In the genomic region with DNA sequence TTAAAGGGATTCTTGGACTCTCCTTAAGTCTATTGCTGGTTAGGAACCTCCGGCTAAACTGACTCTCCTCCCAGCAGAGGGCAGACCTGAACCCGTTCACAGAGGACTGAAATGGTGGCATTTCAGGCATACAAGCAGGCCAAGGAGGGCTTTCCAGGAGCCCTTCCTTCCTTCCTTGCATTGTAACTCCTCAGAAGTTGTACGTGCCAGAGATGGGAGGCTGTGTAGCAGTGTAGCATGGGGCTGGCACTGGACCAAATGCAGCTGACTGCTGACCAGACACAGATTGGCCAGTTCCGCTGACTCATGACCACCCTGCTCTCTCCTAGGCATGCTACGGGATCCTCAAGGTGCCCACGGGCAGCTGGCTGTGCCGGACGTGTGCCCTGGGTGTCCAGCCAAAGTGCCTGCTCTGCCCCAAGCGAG, we compare ENCODE assay signal across 8 cellular contexts. TPM values are rescaled to one million over a fixed set of nuclear protein-coding genes. Genes with fewer than 3 reads are reported as not detected.
DNase-seq lines count a peak whose midpoint lies in the region; ATAC-seq and TF ChIP-seq lines count a peak whose summit lies in the region.

No MANE protein-coding gene starts in this region.

- H2AFZ ChIP-seq in H9 (ENCODE audit: low read length): no peak overlapping the region

- no peak overlapping the region for H2BK5ac ChIP-seq in H9 (ENCODE audit: insufficient read length, low read length)

- no peak overlapping the region for H3K18ac ChIP-seq in H9 (ENCODE audit: insufficient read length, low read depth, low read length)

- peak overlapping the region in 2 of 3 experiments; percentile 81 to 86; a peak in 4 of 7 replicates for H3K27ac Mint-ChIP-seq in H9

- no peaks in the 10 kb centered on the region for H3K9me3 Mint-ChIP-seq in H9

- H3K4me3 ChIP-seq in BE2C (ENCODE audit: low read depth, low read length) (no peak overlapping the region), ascending aorta (no peak overlapping the region), left lung (no peak overlapping the region)

- H3K79me2 ChIP-seq in H9 (ENCODE audit: insufficient read depth, low read length): no peaks in the 10 kb centered on the region

- H4K20me1 ChIP-seq in H9 (ENCODE audit: control insufficient read depth, insufficient read depth, insufficient read length): no peaks in the 10 kb centered on the region

- no peaks in the 10 kb centered on the region for H3K27me3 Mint-ChIP-seq in H9 (ENCODE audit: low read depth)

- H3K9me3 ChIP-seq in BE2C (no peaks in the 10 kb centered on the region), H9 (ENCODE audit: control insufficient read depth, low read depth, low read length) (no peaks in the 10 kb centered on the region), ascending aorta (no peaks in the 10 kb centered on the region), left lung (no peaks in the 10 kb centered on the region)

- H3K36me3 Mint-ChIP-seq in H9 (ENCODE audit: insufficient read depth in 1 of 3, low read depth in 3 of 3): peaks cover 26 to 83% (median 64%) of the 10 kb centered on the region in 3 experiments

- no peak overlapping the region for H3K14ac ChIP-seq in H9 (ENCODE audit: insufficient read depth, low read length)

- H3T11ph ChIP-seq in H9 (ENCODE audit: low read length): no peak overlapping the region

- H3K27me3 ChIP-seq in BE2C (no peaks in the 10 kb centered on the region), H9 (ENCODE audit: insufficient read depth, low read length) (no peaks in the 10 kb centered on the region), ascending aorta (no peaks in the 10 kb centered on the region), left lung (no peaks in the 10 kb centered on the region)

- no peak overlapping the region for H3K4me3 Mint-ChIP-seq in H9

- H2BK12ac ChIP-seq in H9 (ENCODE audit: insufficient read length, low read depth, low read length): no peak overlapping the region

- no peak overlapping the region for H2BK120ac ChIP-seq in H9 (ENCODE audit: low read depth, low read length, poor library complexity, severe bottlenecking)

- TF ChIP-seq CTCF in BE2C (IDR thresholded peaks at IDR 0.05; ENCODE audit: low read depth, low read length) (peak; percentile 59), H9 (conservative IDR thresholded peaks at IDR 0.05) (peak; percentile 62), ascending aorta (IDR thresholded peaks at IDR 0.05) (peak in 2 of 3 experiments; percentile 32 to 34), left lung (IDR thresholded peaks at IDR 0.05) (peak; percentile 17 to 32)

- no CpG with 5 or more reads among the region's 9 CpGs for WGBS in H9 (ENCODE audit: extremely low coverage, insufficient read length, low lambda C conversion rate)

- H2BK20ac ChIP-seq in H9 (ENCODE audit: low read depth, low read length, poor library complexity, severe bottlenecking): no peak overlapping the region

- no peak overlapping the region for H2BK15ac ChIP-seq in H9 (ENCODE audit: low read depth, low read length)

- no peak overlapping the region for H3K56ac ChIP-seq in H9 (ENCODE audit: insufficient read length, low read depth, low read length)

- H3K4me1 Mint-ChIP-seq in H9: 0 out of 4 replicates have a peak, but pooled peaks cover 0 to under 1% of the 10 kb centered on the region in 2 experiments

- no peaks in the 10 kb centered on the region for H3K23me2 ChIP-seq in H9 (ENCODE audit: insufficient read length, low read depth, low read length, poor library complexity, severe bottlenecking)

- H3K9ac ChIP-seq in H9 (ENCODE audit: extremely low read depth, insufficient read length, low read length): no peak overlapping the region

- no peak overlapping the region for H3K23ac ChIP-seq in H9 (ENCODE audit: insufficient read length, low read depth, low read length)

- no peak overlapping the region for H4K5ac ChIP-seq in H9 (ENCODE audit: insufficient read length, low read depth, low read length)

- no peaks in the 10 kb centered on the region for H3K79me1 ChIP-seq in H9 (ENCODE audit: insufficient read depth, low read depth, low read length, poor library complexity, severe bottlenecking)

- H4K91ac ChIP-seq in H9 (ENCODE audit: insufficient read length, low read depth, low read length): no peak overlapping the region

- peak; percentile 39 for DNase-seq in BE2C
- DNase-seq in H9: peak; percentile 60
- no peak for DNase-seq in ascending aorta (ENCODE audit: low spot score in 2 of 2)
- DNase-seq in left lung: no peak
- DNase-seq in activated gamma-delta T cell treated with Interleukin-2 at 50 U/mL for 16 hours: no peak
- no peak for DNase-seq in 8988T
- no peak for DNase-seq in DMS153 treated with DMSO at 0.1 percent for 48 hours (lab: John Stamatoyannopoulos, UW; ENCODE audit: unreplicated experiment)
- DNase-seq in T-helper 1 cell: no peak

- H4K8ac ChIP-seq in H9 (replicated peaks; ENCODE audit: insufficient read length, low read depth, low read length): no peak overlapping the region

- H3K36me3 ChIP-seq in BE2C: peaks cover 7% of the 10 kb centered on the region
- H3K36me3 ChIP-seq in ascending aorta: peaks cover 78 to 81% of the 10 kb centered on the region in 2 donors
- H3K36me3 ChIP-seq in left lung: peaks cover 0 to 85% of the 10 kb centered on the region in 2 donors

- peak; percentile 62 for ATAC-seq in left lung

- no peak overlapping the region for H3K4me2 ChIP-seq in H9 (ENCODE audit: insufficient read depth, insufficient read length, low read length)

- H3K4ac ChIP-seq in H9 (ENCODE audit: low read depth, low read length): no peak overlapping the region

- H3K4me1 ChIP-seq in BE2C: no peaks in the 10 kb centered on the region
- no peaks in the 10 kb centered on the region for H3K4me1 ChIP-seq in H9 (ENCODE audit: insufficient read depth, low read length)
- peaks cover 0 to under 1% of the 10 kb centered on the region in 2 donors for H3K4me1 ChIP-seq in ascending aorta
- H3K4me1 ChIP-seq in left lung: peaks cover 0 to 28% of the 10 kb centered on the region in 2 donors

- intact Hi-C loops in ascending aorta (cut with DNase I): no loop called here
- intact Hi-C loops in left lung (cut with DNase I): no loop called here

- H2AK5ac ChIP-seq in H9 (ENCODE audit: insufficient read length, low read length): no peak overlapping the region

- H3K27ac ChIP-seq in H9 (ENCODE audit: insufficient read length, low read depth, low read length) (no peak overlapping the region), ascending aorta (peak overlapping the region in 1 of 2 donors; percentile 44), left lung (peak overlapping the region in 1 of 2 donors; percentile 57)

RNA-seq across cellular contexts. Expression of gene JADE2, which starts 36.4 kb away (rescaled TPM):
- 14.7 TPM for polyA plus RNA-seq in BE2C (2012; ENCODE audit: insufficient read depth, insufficient read length, low read depth)
- total RNA-seq in H9 (2021): 99.7 and 101 TPM in 2 replicates
- 70.9 TPM for total RNA-seq in ascending aorta
- 10 to 100 TPM; 36.8 to 51.1 TPM for total RNA-seq in left lung

Comparison
In these comparisons a context has a peak if more than half of its experiments do, and no peak if none do; other contexts are left out.
1. DNase-seq: peak in BE2C (single experiment) and H9 (single experiment); none in ascending aorta (0 of 2), left lung (0 of 2), activated gamma-delta T cell treated with Interleukin-2 at 50 U/mL for 16 hours (single experiment), 8988T (single experiment), DMS153 treated with DMSO at 0.1 percent for 48 hours (single experiment) and T-helper 1 cell (0 of 5).
2. Peak in every context shown above with its lines, with median percentiles within 50 percentile points of each other: CTCF ChIP-seq.